Comparison of ENCODE assay signal across 1 cellular context in genomic region chr17:82294086-82294773, GRCh38.
TF ChIP-seq lines count a peak whose summit lies in the region.

No MANE protein-coding gene starts in this region.

TF ChIP-seq in IMR-90, 13 proteins besides CTCF, POLR2A, EP300 and RAD21 (continued from another document):
- no peak for TF ChIP-seq ELK1 (IDR thresholded peaks at IDR 0.05; ENCODE audit: borderline replicate concordance, low read depth, low read length)
